In genomic region chr17:78252111-78252634, GRCh38 we compare ENCODE assay signal across 10 cellular contexts. TPM values are rescaled to one million over a fixed set of nuclear protein-coding genes. Genes with fewer than 3 reads are reported as not detected.
DNase-seq lines count a peak whose midpoint lies in the region; ATAC-seq and TF ChIP-seq lines count a peak whose summit lies in the region.
"Had no signal": no experiment of that assay in that cellular context is flagged by ENCODE, and none has a peak within 500 bp of the region (broad histone marks: within the 10 kb centered on the region; RNA-seq: fewer than 3 reads in every experiment).

No MANE protein-coding gene starts in this region.

- ATAC-seq in natural killer cell (peak; percentile 19 to 34 (median 26)), esophagus mucosa (peak; percentile 8), upper lobe of right lung (no peak), GM21529 (IDR thresholded peaks at IDR 0.05; ENCODE audit: unreplicated experiment) (no peak)
- ATAC-seq in natural killer cell treated with Interleukin-12 subunit alpha and Interleukin-12 subunit beta and Interleukin-15 and Interleukin-18, amount 100 ng/mL, for 72 hours: no peak

- TF ChIP-seq CTCF in natural killer cell (IDR thresholded peaks at IDR 0.05) (no peak), upper lobe of right lung (IDR thresholded peaks at IDR 0.05) (no peak)

- peak overlapping the region in 1 of 2 donors; percentile 74 for H3K27ac Mint-ChIP-seq in natural killer cell
- H3K27ac Mint-ChIP-seq in natural killer cell treated with Interleukin-12 subunit alpha and Interleukin-12 subunit beta and Interleukin-15 and Interleukin-18, amount 100 ng/mL, for 72 hours: no peak overlapping the region

- H3K4me3 Mint-ChIP-seq in natural killer cell: peak overlapping the region; percentile 65
- no peak overlapping the region for H3K4me3 Mint-ChIP-seq in natural killer cell treated with Interleukin-12 subunit alpha and Interleukin-12 subunit beta and Interleukin-15 and Interleukin-18, amount 100 ng/mL, for 72 hours

- no peaks in the 10 kb centered on the region for H3K36me3 ChIP-seq in upper lobe of right lung

- H3K27me3 ChIP-seq in upper lobe of right lung: no peaks in the 10 kb centered on the region

- H3K4me1 ChIP-seq in upper lobe of right lung: peaks cover 22% of the 10 kb centered on the region

- H3K36me3 Mint-ChIP-seq in natural killer cell: no peaks in the 10 kb centered on the region
- no peaks in the 10 kb centered on the region for H3K36me3 Mint-ChIP-seq in natural killer cell treated with Interleukin-12 subunit alpha and Interleukin-12 subunit beta and Interleukin-15 and Interleukin-18, amount 100 ng/mL, for 72 hours

- H3K27me3 Mint-ChIP-seq in natural killer cell (ENCODE audit: low read depth in 2 of 2): no peaks in the 10 kb centered on the region
- peaks cover 2 to 4% of the 10 kb centered on the region in 2 donors for H3K27me3 Mint-ChIP-seq in natural killer cell treated with Interleukin-12 subunit alpha and Interleukin-12 subunit beta and Interleukin-15 and Interleukin-18, amount 100 ng/mL, for 72 hours

- peaks cover 18 to 30% of the 10 kb centered on the region in 2 donors for H3K4me1 Mint-ChIP-seq in natural killer cell
- H3K4me1 Mint-ChIP-seq in natural killer cell treated with Interleukin-12 subunit alpha and Interleukin-12 subunit beta and Interleukin-15 and Interleukin-18, amount 100 ng/mL, for 72 hours (ENCODE audit: low read depth in 2 of 2): peaks cover 13 to 17% of the 10 kb centered on the region in 2 donors

- intact Hi-C loops in natural killer cell (cut with micrococcal nuclease): no loop called here
- intact Hi-C loops in upper lobe of right lung (cut with DNase I): no loop called here

- no peak overlapping the region for H3K27ac ChIP-seq in upper lobe of right lung

- H3K9me3 Mint-ChIP-seq in natural killer cell: no peaks in the 10 kb centered on the region
- H3K9me3 Mint-ChIP-seq in natural killer cell treated with Interleukin-12 subunit alpha and Interleukin-12 subunit beta and Interleukin-15 and Interleukin-18, amount 100 ng/mL, for 72 hours: no peaks in the 10 kb centered on the region

- no peaks in the 10 kb centered on the region for H3K9me3 ChIP-seq in upper lobe of right lung

- no peak overlapping the region for H3K4me3 ChIP-seq in upper lobe of right lung

- DNase-seq in natural killer cell: no peak
- no peak for DNase-seq in natural killer cell treated with Interleukin-12 subunit alpha and Interleukin-12 subunit beta and Interleukin-15 and Interleukin-18, amount 100 ng/mL, for 72 hours (ENCODE audit: low spot score)
- peak; percentile 76 for DNase-seq in activated CD8-positive, alpha-beta memory T cell treated with anti-CD3 and anti-CD28 coated beads for 24 hours
- DNase-seq in upper lobe of right lung: peak; percentile 63
- DNase-seq in NCI-H524 (lab: John Stamatoyannopoulos, UW): no peak
- no peak for DNase-seq in AG08396 (ENCODE audit: low spot score)
- DNase-seq: occipital lobe had no signal

RNA-seq across cellular contexts. Expression of gene TMEM235, which starts 20.7 kb away (rescaled TPM):
- total RNA-seq in natural killer cell: not detected
- not detected for total RNA-seq in natural killer cell treated with Interleukin-12 subunit alpha and Interleukin-12 subunit beta and Interleukin-15 and Interleukin-18, amount 100 ng/mL, for 72 hours
- not detected for total RNA-seq in esophagus mucosa
- total RNA-seq in upper lobe of right lung: not detected
- total RNA-seq: occipital lobe; T-helper 2 cell treated with Interferon-gamma antibody and Interleukin-4, amounts not matched to agents 100 ng/mL and 5 ng/mL, for 36 hours had no signal

RNA-seq across cellular contexts. Expression of gene BIRC5, which starts 38.1 kb away (rescaled TPM):
- total RNA-seq in natural killer cell (1 to 10 TPM in 2 of 3 donors, under 1 TPM in 1; 0.73 to 1.9 (median 1.2) TPM), esophagus mucosa (28.5 TPM), upper lobe of right lung (1.1 TPM)
- 100 to 1,000 TPM in 1 of 2 donors, 10 to 100 TPM in 1; 42.4 to 100 TPM for total RNA-seq in natural killer cell treated with Interleukin-12 subunit alpha and Interleukin-12 subunit beta and Interleukin-15 and Interleukin-18, amount 100 ng/mL, for 72 hours

Comparison
In these comparisons a context has a peak if more than half of its experiments do, and no peak if none do; other contexts are left out.
1. ATAC-seq: peak in natural killer cell (3 of 3) and esophagus mucosa (single experiment); none in natural killer cell treated with Interleukin-12 subunit alpha and Interleukin-12 subunit beta and Interleukin-15 and Interleukin-18, amount 100 ng/mL, for 72 hours (0 of 2), upper lobe of right lung (single experiment) and GM21529 (single experiment).
2. RNA of gene BIRC5, which starts 38.1 kb away (total RNA-seq): 42.4 to 100 TPM in natural killer cell treated with Interleukin-12 subunit alpha and Interleukin-12 subunit beta and Interleukin-15 and Interleukin-18, amount 100 ng/mL, for 72 hours and 28.5 TPM in esophagus mucosa (single experiment); 0.73 to 1.9 TPM in natural killer cell and 1.1 TPM in upper lobe of right lung (single experiment); every median in the first group is over 10 times any median in the second.
3. DNase-seq: peak in activated CD8-positive, alpha-beta memory T cell treated with anti-CD3 and anti-CD28 coated beads for 24 hours (single experiment) and upper lobe of right lung (single experiment); none in natural killer cell (single experiment), natural killer cell treated with Interleukin-12 subunit alpha and Interleukin-12 subunit beta and Interleukin-15 and Interleukin-18, amount 100 ng/mL, for 72 hours (single experiment), NCI-H524 (0 of 2) and AG08396 (single experiment).